ENCODE assay signal across 8 cellular contexts in the genomic region with DNA sequence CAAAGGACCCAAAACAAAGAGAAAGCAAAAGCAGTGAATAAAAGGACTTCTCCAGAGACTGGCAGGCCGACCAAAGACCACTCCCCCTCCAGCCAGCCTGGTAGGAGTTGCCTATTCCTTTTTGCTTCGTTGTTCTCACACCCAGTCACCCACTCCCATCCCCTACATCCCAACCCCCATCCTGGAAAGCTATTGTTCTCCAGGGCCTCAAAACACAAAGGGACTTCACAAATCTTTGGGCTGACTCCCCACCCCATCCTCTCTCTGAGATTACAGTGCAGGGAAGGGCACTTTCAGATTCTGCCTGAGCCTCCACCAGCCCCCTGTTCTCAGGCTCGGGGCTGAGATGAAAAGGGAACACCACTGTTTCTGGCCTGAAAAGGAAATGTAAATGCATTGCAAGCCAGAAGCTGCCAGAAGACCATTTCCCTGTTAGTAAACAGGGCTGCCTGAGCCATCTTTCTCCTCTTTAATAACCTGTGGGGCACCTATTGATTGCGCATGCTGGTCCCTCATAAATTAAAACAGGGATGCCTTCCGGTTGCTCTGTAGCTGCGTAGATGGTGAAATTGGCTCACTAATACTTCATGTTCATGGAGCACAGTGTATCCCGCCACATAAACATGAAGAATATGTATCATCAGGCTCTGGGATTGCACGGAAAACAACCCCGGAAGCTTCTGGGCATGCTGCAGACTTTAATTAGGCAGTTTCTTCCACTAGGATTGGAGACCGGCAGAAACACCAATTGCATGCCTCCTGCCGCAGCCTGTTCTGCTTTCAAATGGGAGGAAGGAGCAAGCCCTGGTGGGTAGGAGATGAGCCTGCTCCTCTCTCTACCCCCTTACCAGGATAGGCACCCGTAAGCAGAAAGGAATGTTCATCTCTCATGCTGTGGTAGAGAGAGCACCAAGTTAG.
DNase-seq lines count a peak whose midpoint lies in the region; ATAC-seq and TF ChIP-seq lines count a peak whose summit lies in the region.

No MANE protein-coding gene starts in this region.

- no peak for TF ChIP-seq CTCF in mucosa of descending colon (IDR thresholded peaks at IDR 0.05)
- TF ChIP-seq CTCF in body of pancreas (IDR thresholded peaks at IDR 0.05), result no peak

- TF ChIP-seq POLR2A in body of pancreas (IDR thresholded peaks at IDR 0.05) (no peak), erythroblast (IDR thresholded peaks at IDR 0.05; ENCODE audit: low read length) (no peak)

- no peaks in the 10 kb centered on the region for H3K36me3 Mint-ChIP-seq in dendritic cell treated with granulocyte-macrophage colony-stimulating factor and Interleukin-4, amounts not matched to agents 40 ng/mL and 50 ng/mL, for 4 days (ENCODE audit: low read depth)

- no peaks in the 10 kb centered on the region for H3K9me3 ChIP-seq in mucosa of descending colon
- no peaks in the 10 kb centered on the region for H3K9me3 ChIP-seq in body of pancreas

- no peak overlapping the region for H3K27ac Mint-ChIP-seq in dendritic cell treated with granulocyte-macrophage colony-stimulating factor and Interleukin-4, amounts not matched to agents 40 ng/mL and 50 ng/mL, for 4 days

- H3K4me3 ChIP-seq in mucosa of descending colon (no peak overlapping the region), body of pancreas (no peak overlapping the region)

- DNase-seq in GM04504 (ENCODE audit: low read depth) (peak; percentile 69), NCI-H69 (lab: John Stamatoyannopoulos, UW) (peak; percentile 19), mucosa of descending colon (no peak), NCI-H1436 treated with DMSO at 0.1 percent for 48 hours (lab: John Stamatoyannopoulos, UW) (no peak), body of pancreas (no peak), erythroblast (lab: John Stamatoyannopoulos, UW) (no peak)

- H3K9me3 Mint-ChIP-seq in dendritic cell treated with granulocyte-macrophage colony-stimulating factor and Interleukin-4, amounts not matched to agents 40 ng/mL and 50 ng/mL, for 4 days, result peaks cover 9% of the 10 kb centered on the region

- 65 to 71% methylated on average over 6 to 12 of the region's 12 CpGs for WGBS in body of pancreas, 2 donors

- no peak overlapping the region for H3K27ac ChIP-seq in body of pancreas

- intact Hi-C loops in dendritic cell treated with granulocyte-macrophage colony-stimulating factor and Interleukin-4, amounts not matched to agents 40 ng/mL and 50 ng/mL, for 4 days (cut with micrococcal nuclease), result no loop called here
- intact Hi-C loops in mucosa of descending colon (cut with DNase I, micrococcal nuclease), result no loop called here
- intact Hi-C loops in body of pancreas (cut with DNase I), result no loop called here

- H3K4me3 Mint-ChIP-seq in dendritic cell treated with granulocyte-macrophage colony-stimulating factor and Interleukin-4, amounts not matched to agents 40 ng/mL and 50 ng/mL, for 4 days, result peak overlapping the region; percentile 53

- peak; percentile 35 for ATAC-seq in mucosa of descending colon
- no peak for ATAC-seq in body of pancreas
- no peak for ATAC-seq in HG03175 (IDR thresholded peaks at IDR 0.05; ENCODE audit: unreplicated experiment)

- H3K4me1 Mint-ChIP-seq in dendritic cell treated with granulocyte-macrophage colony-stimulating factor and Interleukin-4, amounts not matched to agents 40 ng/mL and 50 ng/mL, for 4 days (ENCODE audit: low read depth), result peaks cover 14% of the 10 kb centered on the region

- H3K36me3 ChIP-seq in mucosa of descending colon (ENCODE audit: low read depth) (no peaks in the 10 kb centered on the region), body of pancreas (replicated peaks in 1 of 2; ENCODE audit: insufficient read depth in 1 of 2, low read depth in 2 of 2) (no peaks in the 10 kb centered on the region)

- H3K4me1 ChIP-seq in mucosa of descending colon (ENCODE audit: low read depth), result no peaks in the 10 kb centered on the region
- H3K4me1 ChIP-seq in body of pancreas, result no peaks in the 10 kb centered on the region

- H3K27me3 Mint-ChIP-seq in dendritic cell treated with granulocyte-macrophage colony-stimulating factor and Interleukin-4, amounts not matched to agents 40 ng/mL and 50 ng/mL, for 4 days, result peaks cover 19% of the 10 kb centered on the region

- no peaks in the 10 kb centered on the region for H3K27me3 ChIP-seq in body of pancreas

Comparison
In these comparisons a context has a peak if more than half of its experiments do, and no peak if none do; other contexts are left out.
1. DNase-seq: peak in GM04504 (single experiment) and NCI-H69 (single experiment); none in mucosa of descending colon (0 of 3), NCI-H1436 treated with DMSO at 0.1 percent for 48 hours (single experiment), body of pancreas (0 of 4) and erythroblast (0 of 2).